In genomic region chr6:39303425-39304153, GRCh38 we compare ENCODE assay signal across 1 cellular context.
TF ChIP-seq lines count a peak whose summit lies in the region.

No MANE protein-coding gene starts in this region.

TF ChIP-seq in SK-N-SH, 30 proteins besides CTCF, POLR2A, EP300 and RAD21 (continued from another document):
- no peak for TF ChIP-seq USF1 (IDR thresholded peaks at IDR 0.05; ENCODE audit: borderline replicate concordance, low read depth)
- no peak for TF ChIP-seq SIN3A (IDR thresholded peaks at IDR 0.05; ENCODE audit: borderline replicate concordance, low read depth, low read length)
- no peak for TF ChIP-seq MEF2A (IDR thresholded peaks at IDR 0.05; ENCODE audit: borderline replicate concordance, low read depth)
- no peak for TF ChIP-seq JUND (IDR thresholded peaks at IDR 0.05)
- no peak for TF ChIP-seq EZH2phosphoT487 (IDR thresholded peaks at IDR 0.05; ENCODE audit: borderline replicate concordance, low read depth)
- no peak for TF ChIP-seq IRF3 (IDR thresholded peaks at IDR 0.05; ENCODE audit: low read depth, low read length)
- no peak for TF ChIP-seq MXI1 (IDR thresholded peaks at IDR 0.05; ENCODE audit: low read depth, low read length)
- TF ChIP-seq SMC3 (IDR thresholded peaks at IDR 0.05; ENCODE audit: low read depth, low read length): no peak
- TF ChIP-seq TAF1 (IDR thresholded peaks at IDR 0.05; ENCODE audit: borderline replicate concordance, low read depth, low read length): no peak
